15 cellular contexts compared by ENCODE assay signal in the genomic region with DNA sequence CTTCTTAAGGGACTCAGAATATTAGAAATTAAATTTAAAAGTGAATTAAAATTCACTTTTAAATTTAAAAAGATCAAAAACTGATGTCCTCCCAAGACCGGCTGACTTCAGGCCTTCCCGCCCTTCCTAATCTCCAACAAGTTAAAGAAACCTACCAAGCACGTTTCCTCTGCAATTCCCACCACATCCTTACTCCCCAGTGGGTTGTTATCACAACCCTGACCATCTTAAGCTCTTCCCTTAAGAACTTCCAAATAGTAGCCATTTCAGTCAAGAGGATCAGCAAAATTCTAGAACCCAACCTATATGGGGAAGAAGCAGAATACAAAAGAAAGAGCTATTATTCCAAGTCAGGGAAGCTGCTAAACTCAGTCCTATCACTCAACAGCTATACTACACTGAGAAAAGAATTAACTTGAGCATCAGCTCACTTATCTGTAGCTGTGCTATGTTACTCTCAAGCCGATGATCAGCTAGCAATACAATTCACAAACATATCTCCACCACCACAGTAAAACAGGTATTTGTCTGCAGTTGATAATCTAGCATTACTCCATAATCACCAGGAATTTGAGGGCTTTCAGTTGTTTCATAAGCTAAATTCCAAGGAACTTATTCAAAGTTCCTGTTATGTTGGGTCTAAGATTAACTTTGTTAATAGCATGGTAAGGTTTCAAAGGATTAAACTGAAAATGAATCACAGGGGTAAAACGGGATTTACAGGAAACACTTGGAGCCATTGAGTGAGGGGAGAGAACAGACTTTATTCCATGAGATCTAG. TPM values are rescaled to one million over a fixed set of nuclear protein-coding genes. Genes with fewer than 3 reads are reported as not detected.
DNase-seq lines count a peak whose midpoint lies in the region; ATAC-seq, FAIRE-seq and TF ChIP-seq lines count a peak whose summit lies in the region.
"Had no signal": no experiment of that assay in that cellular context is flagged by ENCODE, and none has a peak within 500 bp of the region (broad histone marks: within the 10 kb centered on the region; RNA-seq: fewer than 3 reads in every experiment).

No MANE protein-coding gene starts in this region.

- H3K4me3 Mint-ChIP-seq in nephron progenitor cell = no peak overlapping the region
- H3K4me3 Mint-ChIP-seq in activated CD4-positive, alpha-beta T cell treated with anti-CD3 and anti-CD28 coated beads, Interleukin-2, amount 10 ng/mL, durations not matched to agents 24 days and 14 days = no peak overlapping the region
- H3K4me3 Mint-ChIP-seq: CD4-positive, CD25-positive, alpha-beta regulatory T cell had no signal

- H3K27ac Mint-ChIP-seq in nephron progenitor cell = peak overlapping the region; percentile 34
- no peak overlapping the region for H3K27ac Mint-ChIP-seq in activated CD4-positive, alpha-beta T cell treated with anti-CD3 and anti-CD28 coated beads, Interleukin-2, amount 10 ng/mL, durations not matched to agents 24 days and 14 days
- H3K27ac Mint-ChIP-seq: CD4-positive, CD25-positive, alpha-beta regulatory T cell had no signal

- no peaks in the 10 kb centered on the region for H3K36me3 ChIP-seq in BJ (ENCODE audit: control insufficient read depth, insufficient read depth, low read length)

- no peaks in the 10 kb centered on the region for H3K27me3 Mint-ChIP-seq in nephron progenitor cell (ENCODE audit: low read depth, poor library complexity)
- no peaks in the 10 kb centered on the region for H3K27me3 Mint-ChIP-seq in activated CD4-positive, alpha-beta T cell treated with anti-CD3 and anti-CD28 coated beads, Interleukin-2, amount 10 ng/mL, durations not matched to agents 24 days and 14 days
- H3K27me3 Mint-ChIP-seq: CD4-positive, CD25-positive, alpha-beta regulatory T cell had no signal

- POLR2A ChIA-PET in BJ (lab: Charles Lee) (interaction anchor here (0.6 kb wide), 1 partner anchor 9 kb away, joined by 5 read pairs; no protein-coding TSS in a partner anchor), RWPE1 (lab: Yijun Ruan, JAX; ENCODE audit: low non-redundant PET) (no interaction called here)

- CTCF ChIA-PET in BJ (lab: Yijun Ruan, JAX) (interaction anchor here (1.2 to 1.7 kb wide), 2 partner anchors 13 to 15 kb away, joined by 4 to 8 read pairs; a partner anchor contains a TSS), RWPE1 (lab: Yijun Ruan, JAX) (no interaction called here)

- TF ChIP-seq CTCF in BJ (IDR thresholded peaks at IDR 0.05; ENCODE audit: insufficient read depth, low read depth, low read length) (no peak), RWPE1 (conservative IDR thresholded peaks at IDR 0.05; ENCODE audit: low read depth) (no peak), epithelial cell of proximal tubule (conservative IDR thresholded peaks at IDR 0.05; ENCODE audit: low read depth, low read length) (no peak), nephron progenitor cell (IDR thresholded peaks at IDR 0.05) (no peak), D721Med (IDR thresholded peaks at IDR 0.05; ENCODE audit: insufficient read depth, missing control alignments) (no peak)

- no peak for FAIRE-seq in D721Med (lab: Jason Lieb, UNC)
- FAIRE-seq: HepG2 had no signal

- ATAC-seq in HG03139 (IDR thresholded peaks at IDR 0.05; ENCODE audit: unreplicated experiment) = no peak
- ATAC-seq: HepG2; stimulated activated naive CD8-positive, alpha-beta T cell treated with anti-CD3 and anti-CD28 coated beads, Interleukin-15, Interleukin-2, amounts not matched to agents 100 U/mL and 50 U/mL, for 24 hours had no signal

- peaks cover 26% of the 10 kb centered on the region for H3K36me3 Mint-ChIP-seq in nephron progenitor cell (ENCODE audit: low read depth)
- peaks cover 4% of the 10 kb centered on the region for H3K36me3 Mint-ChIP-seq in activated CD4-positive, alpha-beta T cell treated with anti-CD3 and anti-CD28 coated beads, Interleukin-2, amount 10 ng/mL, durations not matched to agents 24 days and 14 days (ENCODE audit: low read depth)

- intact Hi-C loops in activated CD4-positive, alpha-beta T cell treated with anti-CD3 and anti-CD28 coated beads, Interleukin-2, amount 10 ng/mL, durations not matched to agents 24 days and 14 days (cut with micrococcal nuclease) = no loop called here

- no peak overlapping the region for H3K27ac ChIP-seq in RWPE1

- peaks cover 20% of the 10 kb centered on the region for H3K4me1 Mint-ChIP-seq in nephron progenitor cell
- peaks cover 10% of the 10 kb centered on the region for H3K4me1 Mint-ChIP-seq in activated CD4-positive, alpha-beta T cell treated with anti-CD3 and anti-CD28 coated beads, Interleukin-2, amount 10 ng/mL, durations not matched to agents 24 days and 14 days

- H3K4me3 ChIP-seq in BJ (ENCODE audit: low read depth, low read length) (no peak overlapping the region), epithelial cell of proximal tubule (ENCODE audit: low read depth, low read length) (no peak overlapping the region)

- DNase-seq in BJ (ENCODE audit: low read depth) (peak; percentile 37), RWPE1 (ENCODE audit: low spot score) (peak; percentile 21), epithelial cell of proximal tubule (ENCODE audit: low read depth) (peak; percentile 86), nephron progenitor cell (no peak), D721Med (ENCODE audit: insufficient read length, low spot score) (no peak), hippocampal formation (lab: John Stamatoyannopoulos, UW) (no peak)
- no peak for DNase-seq in activated CD4-positive, alpha-beta T cell treated with anti-CD3 and anti-CD28 coated beads, Interleukin-2, amount 10 ng/mL, durations not matched to agents 24 days and 14 days
- DNase-seq: CD4-positive, CD25-positive, alpha-beta regulatory T cell; GF-D8; NCI-H1436; stimulated activated naive CD8-positive, alpha-beta T cell treated with anti-CD3 and anti-CD28 coated beads, Interleukin-15, Interleukin-2, amounts not matched to agents 100 U/mL and 50 U/mL, for 24 hours had no signal

- no peaks in the 10 kb centered on the region for H3K27me3 ChIP-seq in BJ (ENCODE audit: control insufficient read depth, insufficient read depth, low read length)

- H3K9me3 Mint-ChIP-seq in nephron progenitor cell = no peaks in the 10 kb centered on the region
- H3K9me3 Mint-ChIP-seq in activated CD4-positive, alpha-beta T cell treated with anti-CD3 and anti-CD28 coated beads, Interleukin-2, amount 10 ng/mL, durations not matched to agents 24 days and 14 days = no peaks in the 10 kb centered on the region
- H3K9me3 Mint-ChIP-seq: CD4-positive, CD25-positive, alpha-beta regulatory T cell had no signal

RNA-seq across cellular contexts. Expression of a gene that starts 14.3 kb away (rescaled TPM):
- 16.5 and 16.9 TPM in 2 replicates for polyA plus RNA-seq in BJ (2011; rRNA removed)
- 8.4 TPM in 2 replicates for polyA minus RNA-seq in BJ (2011; rRNA and poly(A)+ RNA removed)
- 7.3 and 15.2 TPM in 2 replicates for total RNA-seq in epithelial cell of proximal tubule
- total RNA-seq in activated CD4-positive, alpha-beta T cell treated with anti-CD3 and anti-CD28 coated beads, Interleukin-2, amount 10 ng/mL, durations not matched to agents 24 days and 14 days = 19.7 and 22.1 TPM in 2 replicates

RNA-seq across cellular contexts. Expression of a gene that starts 28.2 kb away (rescaled TPM):
- not detected in 2 replicates for polyA plus RNA-seq in BJ (2011; rRNA removed)
- not detected in 2 replicates for polyA minus RNA-seq in BJ (2011; rRNA and poly(A)+ RNA removed)
- not detected in 2 replicates for total RNA-seq in epithelial cell of proximal tubule
- not detected in 2 replicates for total RNA-seq in activated CD4-positive, alpha-beta T cell treated with anti-CD3 and anti-CD28 coated beads, Interleukin-2, amount 10 ng/mL, durations not matched to agents 24 days and 14 days
- total RNA-seq: CD4-positive, CD25-positive, alpha-beta regulatory T cell; HepG2; lung microvascular endothelial cell; posterior vena cava had no signal
- polyA plus RNA-seq: CD4-positive, CD25-positive, alpha-beta regulatory T cell; HepG2 had no signal

RNA-seq across cellular contexts. Expression of a gene that starts 49.5 kb away (rescaled TPM):
- not detected in 2 replicates for polyA plus RNA-seq in BJ (2011; rRNA removed)
- polyA minus RNA-seq in BJ (2011; rRNA and poly(A)+ RNA removed) = not detected in 2 replicates
- total RNA-seq in epithelial cell of proximal tubule = not detected in 2 replicates
- not detected in 2 replicates for total RNA-seq in activated CD4-positive, alpha-beta T cell treated with anti-CD3 and anti-CD28 coated beads, Interleukin-2, amount 10 ng/mL, durations not matched to agents 24 days and 14 days
- total RNA-seq: CD4-positive, CD25-positive, alpha-beta regulatory T cell; HepG2; lung microvascular endothelial cell; posterior vena cava had no signal
- polyA plus RNA-seq: CD4-positive, CD25-positive, alpha-beta regulatory T cell; HepG2 had no signal

Comparison
In these comparisons a context has a peak if more than half of its experiments do, and no peak if none do; other contexts are left out.
1. DNase-seq: peak in BJ (single experiment), RWPE1 (single experiment) and epithelial cell of proximal tubule (single experiment); none in nephron progenitor cell (single experiment), activated CD4-positive, alpha-beta T cell treated with anti-CD3 and anti-CD28 coated beads, Interleukin-2, amount 10 ng/mL, durations not matched to agents 24 days and 14 days (single experiment), D721Med (single experiment) and hippocampal formation (0 of 2).